Comparison of ENCODE assay signal across 22 cellular contexts in the genomic region with DNA sequence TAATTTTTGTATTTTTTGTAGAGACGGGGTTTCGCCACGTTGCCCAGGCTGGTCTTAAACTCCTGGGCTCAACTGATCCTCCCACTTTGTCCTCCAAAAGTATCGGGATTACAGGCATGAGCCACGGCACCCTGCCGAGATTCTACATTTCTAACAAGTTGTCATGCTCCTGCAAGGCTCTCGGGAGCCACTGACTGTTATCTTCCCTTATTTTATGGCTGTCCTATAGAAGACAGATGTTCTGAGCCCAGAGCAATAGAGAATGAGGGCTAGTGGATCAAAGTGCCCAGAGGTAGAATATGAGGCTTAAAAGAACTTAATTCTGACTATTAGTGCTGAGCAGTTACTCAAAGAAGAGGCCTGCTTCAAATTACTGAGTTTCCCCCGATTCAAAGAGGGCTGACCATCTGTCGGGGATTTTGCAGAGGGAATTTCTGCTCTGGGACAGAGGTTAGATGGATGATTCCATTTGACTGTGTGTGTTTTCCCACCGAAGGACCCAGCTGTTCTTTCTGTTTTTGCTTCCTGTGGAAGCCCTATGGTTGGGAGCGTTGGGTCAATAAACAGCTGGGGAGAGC. TPM values are rescaled to one million over a fixed set of nuclear protein-coding genes. Genes with fewer than 3 reads are reported as not detected.
A peak's percentile ranks its signal among the peaks of the same experiment; 100 is the strongest.
DNase-seq lines count a peak whose midpoint lies in the region; ATAC-seq and TF ChIP-seq lines count a peak whose summit lies in the region.
"Had no signal": no experiment of that assay in that cellular context is flagged by ENCODE, and none has a peak within 500 bp of the region (broad histone marks: within the 10 kb centered on the region; RNA-seq: fewer than 3 reads in every experiment).

No MANE protein-coding gene starts in this region.

- intact Hi-C loops in left ventricle myocardium superior (cut with micrococcal nuclease): no loop called here

- CTCF ChIA-PET in HEK293 (lab: Yijun Ruan, JAX): interaction anchor here (0.6 to 1.1 kb wide), 3 partner anchors 17 to 40 kb away, joined by 3 read pairs; no protein-coding TSS in a partner anchor

- H3K4me3 ChIP-seq in HEK293 (ENCODE audit: low read depth, low read length) (no peak overlapping the region), skeletal muscle cell (ENCODE audit: low read depth, low read length) (no peak overlapping the region)
- H3K4me3 ChIP-seq: HAP-1, uterus had no signal

- ATAC-seq in left ventricle myocardium superior (peak; percentile 53), HG03354 (IDR thresholded peaks at IDR 0.05; ENCODE audit: poor library complexity, severe bottlenecking, unreplicated experiment) (no peak)
- ATAC-seq: activated naive CD8-positive, alpha-beta T cell treated with anti-CD3 and anti-CD28 coated beads, Interleukin-2, amount 50 U/mL, for 24 hours; activated T-helper 17 cell treated with anti-CD3 and anti-CD28 coated beads, Interleukin-2, amount 50 U/mL, for 72 hours; stimulated activated naive CD8-positive, alpha-beta T cell treated with anti-CD3 and anti-CD28 coated beads, Interleukin-15, amount 100 ng/mL, for 72 hours had no signal

- H3K4me1 ChIP-seq in HEK293 (ENCODE audit: control insufficient read depth, insufficient read depth, low read length): peaks cover 21% of the 10 kb centered on the region
- H3K4me1 ChIP-seq: HAP-1 had no signal

- POLR2A ChIA-PET in HEK293 (lab: Yijun Ruan, JAX): no interaction called here

- peak; percentile 41 for DNase-seq in SK-N-DZ (ENCODE audit: low spot score)
- DNase-seq in left ventricle myocardium superior: no peak
- peak; percentile 5 for DNase-seq in skeletal muscle cell (ENCODE audit: low read depth)
- DNase-seq in inferior parietal cortex (ENCODE audit: extremely low spot score): no peak
- no peak for DNase-seq in stimulated activated naive CD4-positive, alpha-beta T cell treated with Interleukin-2 at 50 U/mL for 16 hours (lab: John Stamatoyannopoulos, UW)
- DNase-seq in OCI-M1 (lab: John Stamatoyannopoulos, UW): no peak
- DNase-seq: activated CD4-positive, CD25-positive, alpha-beta regulatory T cell treated with anti-CD3 and anti-CD28 coated beads, Interleukin-2, amount 50 U/mL, for 72 hours; activated naive CD8-positive, alpha-beta T cell treated with anti-CD3 and anti-CD28 coated beads, Interleukin-2, amount 50 U/mL, for 24 hours; dorsolateral prefrontal cortex; KG1; NCI-H1048; NCI-H2029 treated with DMSO at 0.1 percent for 48 hours; NCI-H510A treated with DMSO at 0.1 percent for 48 hours; SHP77 treated with DMSO at 0.1 percent for 48 hours; stimulated activated CD4-positive, alpha-beta T cell treated with anti-CD3 and anti-CD28 coated beads, Interleukin-1b, Interleukin-23, amount 100 ng/mL, for 48 hours; stimulated activated naive CD8-positive, alpha-beta T cell treated with anti-CD3 and anti-CD28 coated beads, Interleukin-15, amount 100 ng/mL, for 72 hours; T-helper 2 cell; uterus had no signal

- no peak for TF ChIP-seq CTCF in HEK293 (tag by site-specific recombination; IDR thresholded peaks at IDR 0.05)

- H3K9me3 ChIP-seq in HEK293 (ENCODE audit: control insufficient read depth, insufficient read depth, low read depth, low read length): no peaks in the 10 kb centered on the region
- H3K9me3 ChIP-seq: HAP-1, uterus had no signal

- H3K27ac ChIP-seq in HEK293 (ENCODE audit: extremely low read depth, low read depth, low read length): no peak overlapping the region

- no peaks in the 10 kb centered on the region for H3K36me3 ChIP-seq in HEK293 (ENCODE audit: control insufficient read depth in 2 of 2, insufficient read depth in 1 of 2, low read length in 2 of 2)
- H3K36me3 ChIP-seq: HAP-1, uterus had no signal

TF ChIP-seq in HEK293, 187 proteins besides CTCF, POLR2A, EP300 and RAD21 (continues in another document):
- TF ChIP-seq SALL2 (tag by site-specific recombination; IDR thresholded peaks at IDR 0.05; ENCODE audit: borderline replicate concordance): no peak
- no peak for TF ChIP-seq ZNF473 (tag by site-specific recombination; IDR thresholded peaks at IDR 0.05)
- no peak for TF ChIP-seq ZSCAN16 (tag by site-specific recombination; IDR thresholded peaks at IDR 0.05)
- TF ChIP-seq ZNF138 (tag by site-specific recombination; IDR thresholded peaks at IDR 0.05; ENCODE audit: borderline replicate concordance): no peak
- no peak for TF ChIP-seq ZNF112 (tag by site-specific recombination; IDR thresholded peaks at IDR 0.05)
- no peak for TF ChIP-seq ZNF202 (tag by site-specific recombination; IDR thresholded peaks at IDR 0.05; ENCODE audit: borderline replicate concordance)
- TF ChIP-seq ZNF626 (tag by site-specific recombination; IDR thresholded peaks at IDR 0.05): no peak
- TF ChIP-seq ZNF157 (tag by site-specific recombination; IDR thresholded peaks at IDR 0.05): no peak
- 0 out of 2 replicates have a peak, but pooled peaks have one; percentile 37 for TF ChIP-seq ZNF843 (tag by site-specific recombination; IDR thresholded peaks at IDR 0.05)
- no peak for TF ChIP-seq ZNF239 (tag by site-specific recombination; IDR thresholded peaks at IDR 0.05)
- TF ChIP-seq ZBTB17 (tag by site-specific recombination; IDR thresholded peaks at IDR 0.05): peak; percentile 76
- TF ChIP-seq, protein P1, sequence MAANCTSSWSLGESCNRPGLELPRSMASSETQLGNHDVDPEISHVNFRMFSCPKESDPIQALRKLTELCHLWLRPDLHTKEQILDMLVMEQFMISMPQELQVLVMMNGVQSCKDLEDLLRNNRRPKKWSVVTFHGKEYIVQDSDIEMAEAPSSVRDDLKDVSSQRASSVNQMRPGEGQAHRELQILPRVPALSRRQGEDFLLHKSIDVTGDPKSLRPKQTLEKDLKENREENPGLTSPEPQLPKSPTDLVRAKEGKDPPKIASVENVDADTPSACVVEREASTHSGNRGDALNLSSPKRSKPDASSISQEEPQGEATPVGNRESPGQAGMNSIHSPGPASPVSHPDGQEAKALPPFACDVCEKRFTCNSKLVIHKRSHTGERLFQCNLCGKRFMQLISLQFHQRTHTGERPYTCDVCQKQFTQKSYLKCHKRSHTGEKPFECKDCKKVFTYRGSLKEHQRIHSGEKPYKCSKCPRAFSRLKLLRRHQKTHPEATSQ (tag by site-specific recombination; IDR thresholded peaks at IDR 0.05): no peak
- TF ChIP-seq KLF16 (tag by site-specific recombination; IDR thresholded peaks at IDR 0.05): no peak
- TF ChIP-seq ZNF596 (tag by site-specific recombination; IDR thresholded peaks at IDR 0.05): no peak
- peak; percentile 60 for TF ChIP-seq SP7 (tag by site-specific recombination; IDR thresholded peaks at IDR 0.05)
- no peak for TF ChIP-seq ZNF561 (tag by site-specific recombination; IDR thresholded peaks at IDR 0.05; ENCODE audit: borderline replicate concordance)
- TF ChIP-seq, protein P2, sequence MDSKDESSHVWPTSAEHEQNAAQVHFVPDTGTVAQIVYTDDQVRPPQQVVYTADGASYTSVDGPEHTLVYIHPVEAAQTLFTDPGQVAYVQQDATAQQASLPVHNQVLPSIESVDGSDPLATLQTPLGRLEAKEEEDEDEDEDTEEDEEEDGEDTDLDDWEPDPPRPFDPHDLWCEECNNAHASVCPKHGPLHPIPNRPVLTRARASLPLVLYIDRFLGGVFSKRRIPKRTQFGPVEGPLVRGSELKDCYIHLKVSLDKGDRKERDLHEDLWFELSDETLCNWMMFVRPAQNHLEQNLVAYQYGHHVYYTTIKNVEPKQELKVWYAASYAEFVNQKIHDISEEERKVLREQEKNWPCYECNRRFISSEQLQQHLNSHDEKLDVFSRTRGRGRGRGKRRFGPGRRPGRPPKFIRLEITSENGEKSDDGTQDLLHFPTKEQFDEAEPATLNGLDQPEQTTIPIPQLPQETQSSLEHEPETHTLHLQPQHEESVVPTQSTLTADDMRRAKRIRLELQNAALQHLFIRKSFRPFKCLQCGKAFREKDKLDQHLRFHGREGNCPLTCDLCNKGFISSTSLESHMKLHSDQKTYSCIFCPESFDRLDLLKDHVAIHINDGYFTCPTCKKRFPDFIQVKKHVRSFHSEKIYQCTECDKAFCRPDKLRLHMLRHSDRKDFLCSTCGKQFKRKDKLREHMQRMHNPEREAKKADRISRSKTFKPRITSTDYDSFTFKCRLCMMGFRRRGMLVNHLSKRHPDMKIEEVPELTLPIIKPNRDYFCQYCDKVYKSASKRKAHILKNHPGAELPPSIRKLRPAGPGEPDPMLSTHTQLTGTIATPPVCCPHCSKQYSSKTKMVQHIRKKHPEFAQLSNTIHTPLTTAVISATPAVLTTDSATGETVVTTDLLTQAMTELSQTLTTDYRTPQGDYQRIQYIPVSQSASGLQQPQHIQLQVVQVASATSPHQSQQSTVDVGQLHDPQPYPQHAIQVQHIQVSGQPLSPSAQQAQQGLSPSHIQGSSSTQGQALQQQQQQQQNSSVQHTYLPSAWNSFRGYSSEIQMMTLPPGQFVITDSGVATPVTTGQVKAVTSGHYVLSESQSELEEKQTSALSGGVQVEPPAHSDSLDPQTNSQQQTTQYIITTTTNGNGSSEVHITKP (tag by site-specific recombination; IDR thresholded peaks at IDR 0.05): peak; percentile 48
- no peak for TF ChIP-seq ZNF558 (tag by site-specific recombination; IDR thresholded peaks at IDR 0.05)
- no peak for TF ChIP-seq ZNF292 (tag by site-specific recombination; IDR thresholded peaks at IDR 0.05; ENCODE audit: borderline replicate concordance, low read depth)
- TF ChIP-seq ZNF548 (tag by site-specific recombination; IDR thresholded peaks at IDR 0.05): no peak
- TF ChIP-seq IKZF3 (tag by site-specific recombination; IDR thresholded peaks at IDR 0.05): peak; percentile 21; the same call in 1 of the 2 replicates
- TF ChIP-seq MZF1 (tag by site-specific recombination; IDR thresholded peaks at IDR 0.05; ENCODE audit: borderline replicate concordance): peak; percentile 92; the same call in 1 of the 2 replicates
- TF ChIP-seq ZNF175 (tag by site-specific recombination; IDR thresholded peaks at IDR 0.05): no peak

RNA-seq across cellular contexts. Expression of a gene that starts 39.5 kb away (rescaled TPM):
- 12.7 and 22.0 TPM in 2 replicates for polyA plus RNA-seq in SK-N-DZ (2014; cell fraction: cytosol; rRNA removed)
- 34.3 and 39.4 TPM in 2 replicates for polyA plus RNA-seq in SK-N-DZ (2014; cell fraction: nucleus; rRNA removed)
- 16.6 TPM for total RNA-seq in left ventricle myocardium superior

Comparison
In these comparisons a context has a peak if more than half of its experiments do, and no peak if none do; other contexts are left out.
1. DNase-seq: peak in SK-N-DZ (single experiment) and skeletal muscle cell (single experiment); none in left ventricle myocardium superior (single experiment), inferior parietal cortex (single experiment), stimulated activated naive CD4-positive, alpha-beta T cell treated with Interleukin-2 at 50 U/mL for 16 hours (single experiment) and OCI-M1 (single experiment).